ENCODE assay signal across 8 cellular contexts in genomic region chr14:25431211-25432076, GRCh38.
DNase-seq lines count a peak whose midpoint lies in the region; ATAC-seq and TF ChIP-seq lines count a peak whose summit lies in the region.

No MANE protein-coding gene starts in this region.

- H3K4me1 ChIP-seq in stomach, result no peaks in the 10 kb centered on the region

- CTCF ChIA-PET in activated CD4-positive, alpha-beta T cell treated with anti-CD3 and anti-CD28 coated beads for 36 hours (lab: Charles Lee), result interaction anchor here (0.6 to 0.7 kb wide), 2 partner anchors 10 to 1346 kb away, joined by 3 read pairs; no protein-coding TSS in a partner anchor

- H3K27ac ChIP-seq in stomach, result no peak overlapping the region

- no peak overlapping the region for H3K4me3 Mint-ChIP-seq in activated CD4-positive, alpha-beta T cell treated with anti-CD3 and anti-CD28 coated beads for 36 hours
- H3K4me3 Mint-ChIP-seq in endothelial cell (ENCODE audit: unreplicated experiment), result no peak overlapping the region

- no peak for TF ChIP-seq EP300 in stomach (IDR thresholded peaks at IDR 0.05)

- no peak overlapping the region for H3K4me3 ChIP-seq in stomach

- no peaks in the 10 kb centered on the region for H3K4me1 Mint-ChIP-seq in activated CD4-positive, alpha-beta T cell treated with anti-CD3 and anti-CD28 coated beads for 36 hours
- H3K4me1 Mint-ChIP-seq in endothelial cell (ENCODE audit: unreplicated experiment), result no peaks in the 10 kb centered on the region

- peak; percentile 19 for DNase-seq in activated CD4-positive, alpha-beta T cell treated with anti-CD3 and anti-CD28 coated beads for 36 hours
- DNase-seq in activated CD4-positive, alpha-beta T cell treated with anti-CD3 and anti-CD28 coated beads, Interleukin-2, amount 50 U/mL, for 4 hours, result no peak
- DNase-seq in NCI-H748 treated with DMSO at 0.1 percent for 48 hours (lab: John Stamatoyannopoulos, UW) (peak; percentile 37), endothelial cell (ENCODE audit: low spot score) (peak; percentile 66), stomach (peak; percentile 32), anterior cingulate cortex (lab: John Stamatoyannopoulos, UW) (no peak)
- DNase-seq in effector CD4-positive, alpha-beta T cell, result no peak

- intact Hi-C loops in activated CD4-positive, alpha-beta T cell treated with anti-CD3 and anti-CD28 coated beads for 36 hours (cut with DNase I, micrococcal nuclease), result no loop called here
- intact Hi-C loops in stomach (cut with DNase I; ENCODE audit: low total_unique reads), result no loop called here

- no peak overlapping the region for H3K27ac Mint-ChIP-seq in activated CD4-positive, alpha-beta T cell treated with anti-CD3 and anti-CD28 coated beads for 36 hours
- no peak overlapping the region for H3K27ac Mint-ChIP-seq in endothelial cell (ENCODE audit: unreplicated experiment)

- no peaks in the 10 kb centered on the region for H3K27me3 Mint-ChIP-seq in activated CD4-positive, alpha-beta T cell treated with anti-CD3 and anti-CD28 coated beads for 36 hours
- peaks cover 4% of the 10 kb centered on the region for H3K27me3 Mint-ChIP-seq in endothelial cell (ENCODE audit: unreplicated experiment)

- 79 to 85% (median 82%) methylated on average over 21 of the region's 21 CpGs for WGBS in stomach, 5 donors

- H3K9me3 Mint-ChIP-seq in activated CD4-positive, alpha-beta T cell treated with anti-CD3 and anti-CD28 coated beads for 36 hours (ENCODE audit: low read depth), result peaks cover 13% of the 10 kb centered on the region
- H3K9me3 Mint-ChIP-seq in endothelial cell (ENCODE audit: unreplicated experiment), result no peaks in the 10 kb centered on the region

- peaks cover 0 to 6% (median 0%) of the 10 kb centered on the region in 4 donors for H3K9me3 ChIP-seq in stomach

- H3K36me3 Mint-ChIP-seq in activated CD4-positive, alpha-beta T cell treated with anti-CD3 and anti-CD28 coated beads for 36 hours (ENCODE audit: low read depth), result no peaks in the 10 kb centered on the region
- H3K36me3 Mint-ChIP-seq in endothelial cell (ENCODE audit: low read depth, unreplicated experiment), result no peaks in the 10 kb centered on the region

- POLR2A ChIA-PET in activated CD4-positive, alpha-beta T cell treated with anti-CD3 and anti-CD28 coated beads for 36 hours (lab: Charles Lee), result no interaction called here

- H3K27me3 ChIP-seq in stomach, result no peaks in the 10 kb centered on the region

- TF ChIP-seq CTCF in endothelial cell (IDR thresholded peaks at IDR 0.05; ENCODE audit: unreplicated experiment), result peak; percentile 46
- TF ChIP-seq CTCF in stomach (IDR thresholded peaks at IDR 0.05), result peak in 3 of 7 experiments; percentile 18 to 36 (median 27)

- no peaks in the 10 kb centered on the region for H3K36me3 ChIP-seq in stomach

- ATAC-seq in activated CD4-positive, alpha-beta T cell treated with anti-CD3 and anti-CD28 coated beads for 36 hours, result no peak
- no peak for ATAC-seq in HG02610 (IDR thresholded peaks at IDR 0.05; ENCODE audit: unreplicated experiment)

- no peak for TF ChIP-seq POLR2A in stomach (IDR thresholded peaks at IDR 0.05)

Comparison
In these comparisons a context has a peak if more than half of its experiments do, and no peak if none do; other contexts are left out.
1. DNase-seq: peak in activated CD4-positive, alpha-beta T cell treated with anti-CD3 and anti-CD28 coated beads for 36 hours (single experiment), NCI-H748 treated with DMSO at 0.1 percent for 48 hours (single experiment), endothelial cell (single experiment) and stomach (single experiment); none in activated CD4-positive, alpha-beta T cell treated with anti-CD3 and anti-CD28 coated beads, Interleukin-2, amount 50 U/mL, for 4 hours (0 of 2), anterior cingulate cortex (0 of 58) and effector CD4-positive, alpha-beta T cell (single experiment).